8 cellular contexts compared by ENCODE assay signal in genomic region chr14:104932676-104933631, GRCh38. TPM values are rescaled to one million over a fixed set of nuclear protein-coding genes. Genes with fewer than 3 reads are reported as not detected.
DNase-seq lines count a peak whose midpoint lies in the region; ATAC-seq and TF ChIP-seq lines count a peak whose summit lies in the region.

No MANE protein-coding gene starts in this region.

- no peaks in the 10 kb centered on the region for H3K36me3 ChIP-seq in Caco-2 (ENCODE audit: control insufficient read depth, insufficient read depth, low read length)

- no peak overlapping the region for H3K27ac Mint-ChIP-seq in Caco-2 (ENCODE audit: unreplicated experiment)
- H3K27ac Mint-ChIP-seq in activated CD4-positive, alpha-beta T cell treated with anti-CD3 and anti-CD28 coated beads for 36 hours, result no peak overlapping the region

- POLR2A ChIA-PET in Caco-2 (lab: Charles Lee), result no interaction called here
- POLR2A ChIA-PET in activated CD4-positive, alpha-beta T cell treated with anti-CD3 and anti-CD28 coated beads for 36 hours (lab: Charles Lee), result no interaction called here

- H3K4me1 ChIP-seq in Caco-2, result 0 out of 2 replicates have a peak, but pooled peaks cover 3% of the 10 kb centered on the region

- peak overlapping the region; percentile 66 for H3K4me3 Mint-ChIP-seq in Caco-2 (ENCODE audit: unreplicated experiment)
- H3K4me3 Mint-ChIP-seq in activated CD4-positive, alpha-beta T cell treated with anti-CD3 and anti-CD28 coated beads for 36 hours, result peak overlapping the region; percentile 32

- peak; percentile 96 for ATAC-seq in activated CD4-positive, alpha-beta T cell treated with anti-CD3 and anti-CD28 coated beads for 36 hours
- no peak for ATAC-seq in HG03139 (IDR thresholded peaks at IDR 0.05; ENCODE audit: unreplicated experiment)

- H3K4me3 ChIP-seq in Caco-2 (ENCODE audit: low read depth, low read length) (peak overlapping the region; percentile 40), HFF-Myc (replicated peaks; ENCODE audit: low read depth, low read length) (peak overlapping the region; percentile 41), choroid plexus epithelial cell (ENCODE audit: low read depth, low read length) (peak overlapping the region; percentile 46)

- DNase-seq in Caco-2, result peak; percentile 72 to 87
- peak; percentile 37 for DNase-seq in HFF-Myc (ENCODE audit: extremely low read depth, low read depth)
- DNase-seq in NCI-H226, result peak; percentile 86
- DNase-seq in activated CD4-positive, alpha-beta T cell treated with anti-CD3 and anti-CD28 coated beads for 36 hours, result peak; percentile 93
- peak; percentile 66 for DNase-seq in choroid plexus epithelial cell (ENCODE audit: low read depth)
- peak; percentile 94 for DNase-seq in left kidney (ENCODE audit: low read depth, low spot score)
- peak; percentile 85 for DNase-seq in stimulated activated CD4-positive, alpha-beta T cell treated with anti-CD3 and anti-CD28 coated beads, Interleukin-1b, Interleukin-23, amount 100 ng/mL, for 48 hours

- H3K36me3 Mint-ChIP-seq in Caco-2 (ENCODE audit: insufficient read depth, unreplicated experiment), result no peaks in the 10 kb centered on the region
- H3K36me3 Mint-ChIP-seq in activated CD4-positive, alpha-beta T cell treated with anti-CD3 and anti-CD28 coated beads for 36 hours (ENCODE audit: low read depth), result no peaks in the 10 kb centered on the region

- BruUV-seq in Caco-2 (replicated peaks; lab: Mats Ljungman, UMichigan), result no TSS peak

- TF ChIP-seq CTCF in Caco-2 (IDR thresholded peaks at IDR 0.05; ENCODE audit: insufficient read depth in 1 of 2, low read depth in 1 of 2, low read length in 1 of 2, severe bottlenecking in 1 of 2, unreplicated experiment in 1 of 2), result peak; percentile 65 to 79
- peak; percentile 59 for TF ChIP-seq CTCF in HFF-Myc (IDR thresholded peaks at IDR 0.05; ENCODE audit: low read depth, low read length, missing control alignments)
- peak; percentile 59 for TF ChIP-seq CTCF in choroid plexus epithelial cell (conservative IDR thresholded peaks at IDR 0.05; ENCODE audit: low read depth, low read length)

- CTCF ChIA-PET in Caco-2 (lab: Charles Lee), result interaction anchor here (0.8 to 1.2 kb wide), 2 partner anchors 113 to 128 kb away, joined by 4 read pairs; no protein-coding TSS in a partner anchor
- CTCF ChIA-PET in activated CD4-positive, alpha-beta T cell treated with anti-CD3 and anti-CD28 coated beads for 36 hours (lab: Charles Lee), result interaction anchor here (0.7 kb wide), 1 partner anchor 436 kb away, joined by 4 read pairs; no protein-coding TSS in a partner anchor

- H3K27me3 Mint-ChIP-seq in Caco-2 (ENCODE audit: insufficient read depth, unreplicated experiment), result peaks cover 8% of the 10 kb centered on the region
- peaks cover 8% of the 10 kb centered on the region for H3K27me3 Mint-ChIP-seq in activated CD4-positive, alpha-beta T cell treated with anti-CD3 and anti-CD28 coated beads for 36 hours

- H3K27me3 ChIP-seq in Caco-2 (replicated peaks; ENCODE audit: control insufficient read depth, insufficient read depth, low read length), result peaks cover 3% of the 10 kb centered on the region

- H3K4me1 Mint-ChIP-seq in Caco-2 (ENCODE audit: low read depth, unreplicated experiment), result no peaks in the 10 kb centered on the region
- no peaks in the 10 kb centered on the region for H3K4me1 Mint-ChIP-seq in activated CD4-positive, alpha-beta T cell treated with anti-CD3 and anti-CD28 coated beads for 36 hours

- no peaks in the 10 kb centered on the region for H3K9me3 ChIP-seq in Caco-2

- H3K9me3 Mint-ChIP-seq in Caco-2 (ENCODE audit: unreplicated experiment), result no peaks in the 10 kb centered on the region
- no peaks in the 10 kb centered on the region for H3K9me3 Mint-ChIP-seq in activated CD4-positive, alpha-beta T cell treated with anti-CD3 and anti-CD28 coated beads for 36 hours (ENCODE audit: low read depth)

- intact Hi-C loops in Caco-2 (cut with micrococcal nuclease; ENCODE audit: unreplicated experiment), result no loop called here
- intact Hi-C loops in activated CD4-positive, alpha-beta T cell treated with anti-CD3 and anti-CD28 coated beads for 36 hours (cut with DNase I, micrococcal nuclease), result loop anchor here in 1 of 2 experiments (1.0 to 5.0 kb wide), 4 partner anchors 88 to 419 kb away; partner anchors contain the start of genes CDCA4 and SIVA1

RNA-seq across cellular contexts. Expression of gene PLD4, which starts 8.3 kb away (rescaled TPM):
- total RNA-seq in Caco-2 (2022), result not detected in 2 replicates
- total RNA-seq in activated CD4-positive, alpha-beta T cell treated with anti-CD3 and anti-CD28 coated beads for 36 hours, result not detected

RNA-seq across cellular contexts. Expression of gene AHNAK2, which starts 45.2 kb away (rescaled TPM):
- total RNA-seq in Caco-2 (2022), result 0.77 and 0.81 TPM in 2 replicates
- total RNA-seq in activated CD4-positive, alpha-beta T cell treated with anti-CD3 and anti-CD28 coated beads for 36 hours, result under 1 TPM; 0.07 to 0.11 TPM

RNA-seq across cellular contexts. Expression of gene CLBA1, which starts 52.6 kb away (rescaled TPM):
- 3.0 and 3.2 TPM in 2 replicates for total RNA-seq in Caco-2 (2022)
- 1 to 10 TPM; 1.1 to 1.9 TPM for total RNA-seq in activated CD4-positive, alpha-beta T cell treated with anti-CD3 and anti-CD28 coated beads for 36 hours

Comparison
In these comparisons a context has a peak if more than half of its experiments do, and no peak if none do; other contexts are left out.
1. DNase-seq: peak in every context shown above with its lines; median percentile 94 in left kidney; 93 in activated CD4-positive, alpha-beta T cell treated with anti-CD3 and anti-CD28 coated beads for 36 hours; 86 in NCI-H226; 85 in stimulated activated CD4-positive, alpha-beta T cell treated with anti-CD3 and anti-CD28 coated beads, Interleukin-1b, Interleukin-23, amount 100 ng/mL, for 48 hours; 80 in Caco-2; 66 in choroid plexus epithelial cell; 37 in HFF-Myc.